ENCODE assay signal across 8 cellular contexts in the genomic region with DNA sequence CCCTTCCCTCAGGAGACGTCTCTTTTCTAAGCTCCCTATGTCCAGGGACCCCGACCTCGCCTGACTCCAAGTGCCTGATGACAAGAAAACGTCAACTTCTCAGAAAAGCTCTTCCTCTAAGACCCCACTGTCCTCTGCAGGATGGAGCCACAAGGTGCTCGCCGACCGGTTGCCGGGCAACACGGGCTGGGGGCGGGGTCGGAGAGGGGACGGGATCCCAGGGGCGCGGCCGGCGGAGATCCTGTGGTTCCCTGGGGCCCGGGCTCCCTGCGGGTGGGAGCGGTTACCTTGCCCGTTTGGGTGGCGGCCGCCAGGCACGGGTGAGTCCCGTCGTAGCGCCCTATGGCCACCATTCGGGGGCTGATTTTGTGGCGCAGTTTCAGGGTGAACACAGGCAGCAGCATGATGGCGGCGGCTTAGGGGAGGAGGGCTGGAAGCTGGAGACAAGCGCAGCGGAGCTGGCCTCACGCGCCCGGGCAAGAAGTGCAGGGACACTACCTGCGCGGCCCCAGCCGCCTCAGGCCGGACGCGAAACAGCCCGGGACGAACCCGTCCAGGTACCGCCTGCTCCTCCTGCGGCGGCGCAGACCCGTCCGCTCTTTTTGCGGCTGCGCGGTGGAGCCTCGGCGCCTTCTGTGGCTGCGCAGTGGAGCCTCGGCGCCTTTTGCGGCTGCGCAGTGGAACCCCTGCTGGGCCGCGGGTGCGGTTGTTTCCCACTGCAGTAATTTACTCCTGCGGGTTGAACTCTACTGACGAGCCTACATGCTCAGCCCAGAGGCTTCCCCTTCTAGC. TPM values are rescaled to one million over a fixed set of nuclear protein-coding genes. Genes with fewer than 3 reads are reported as not detected.
DNase-seq lines count a peak whose midpoint lies in the region; ATAC-seq, FAIRE-seq and TF ChIP-seq lines count a peak whose summit lies in the region.

A gene with protein sequence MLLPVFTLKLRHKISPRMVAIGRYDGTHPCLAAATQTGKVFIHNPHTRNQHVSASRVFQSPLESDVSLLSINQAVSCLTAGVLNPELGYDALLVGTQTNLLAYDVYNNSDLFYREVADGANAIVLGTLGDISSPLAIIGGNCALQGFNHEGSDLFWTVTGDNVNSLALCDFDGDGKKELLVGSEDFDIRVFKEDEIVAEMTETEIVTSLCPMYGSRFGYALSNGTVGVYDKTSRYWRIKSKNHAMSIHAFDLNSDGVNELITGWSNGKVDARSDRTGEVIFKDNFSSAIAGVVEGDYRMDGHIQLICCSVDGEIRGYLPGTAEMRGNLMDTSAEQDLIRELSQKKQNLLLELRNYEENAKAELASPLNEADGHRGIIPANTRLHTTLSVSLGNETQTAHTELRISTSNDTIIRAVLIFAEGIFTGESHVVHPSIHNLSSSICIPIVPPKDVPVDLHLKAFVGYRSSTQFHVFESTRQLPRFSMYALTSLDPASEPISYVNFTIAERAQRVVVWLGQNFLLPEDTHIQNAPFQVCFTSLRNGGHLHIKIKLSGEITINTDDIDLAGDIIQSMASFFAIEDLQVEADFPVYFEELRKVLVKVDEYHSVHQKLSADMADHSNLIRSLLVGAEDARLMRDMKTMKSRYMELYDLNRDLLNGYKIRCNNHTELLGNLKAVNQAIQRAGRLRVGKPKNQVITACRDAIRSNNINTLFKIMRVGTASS (minus strand): TSS at position 566 of the 792 bp plus-strand sequence. CDS start 162 bp downstream, at position 404.

- BruUV-seq in endothelial cell of umbilical vein (replicated peaks; lab: Mats Ljungman, UMichigan), result TSS peak; percentile 41

- H3K27me3 ChIP-seq in HUES6 (ENCODE audit: control insufficient read depth, insufficient read depth, low read length) (no peaks in the 10 kb centered on the region), OCI-LY1 (ENCODE audit: insufficient read depth, low read length) (no peaks in the 10 kb centered on the region), endothelial cell of umbilical vein (ENCODE audit: control insufficient read depth in 2 of 2, insufficient read depth in 2 of 2, low read length in 2 of 2) (no peaks in the 10 kb centered on the region)

- H3K27ac ChIP-seq in HUES6 (ENCODE audit: low read depth, low read length) (peak within 1 kb of the TSS; percentile 58), OCI-LY1 (ENCODE audit: low read depth, low read length, poor library complexity, severe bottlenecking) (peak within 1 kb of the TSS; percentile 14), endothelial cell of umbilical vein (ENCODE audit: insufficient read depth, low read depth, low read length) (peak within 1 kb of the TSS; percentile 13)

- H3K9ac ChIP-seq in HUES6 (ENCODE audit: low read length), result peak within 1 kb of the TSS; percentile 71
- H3K9ac ChIP-seq in OCI-LY1 (ENCODE audit: low read length), result peak within 1 kb of the TSS; percentile 85
- H3K9ac ChIP-seq in endothelial cell of umbilical vein (replicated peaks; ENCODE audit: extremely low read depth, insufficient read depth, low read length), result peak within 1 kb of the TSS; percentile 69

- POLR2A ChIA-PET in endothelial cell of umbilical vein (lab: Charles Lee), result no interaction called here

- H3K79me2 ChIP-seq in OCI-LY1 (ENCODE audit: insufficient read depth, low read length) (no peaks in the 10 kb centered on the region), endothelial cell of umbilical vein (ENCODE audit: control insufficient read depth, insufficient read depth, low read length) (peaks cover 3% of the 10 kb centered on the region)

- peaks cover 10% of the 10 kb centered on the region for H3K4me1 ChIP-seq in HUES6 (ENCODE audit: control insufficient read depth, insufficient read depth, low read length)
- H3K4me1 ChIP-seq in OCI-LY1 (ENCODE audit: insufficient read depth, low read length, severe bottlenecking), result peaks cover 15% of the 10 kb centered on the region
- peaks cover 13% of the 10 kb centered on the region for H3K4me1 ChIP-seq in endothelial cell of umbilical vein (ENCODE audit: control insufficient read depth, extremely low read depth, insufficient read depth, low read length)

- dilution Hi-C loops in endothelial cell of umbilical vein (cut with MboI; ENCODE audit: extremely low pct_ligation_motif_present, low sequenced_read_pairs), result no loop called here

- no peaks in the 10 kb centered on the region for H3K9me2 ChIP-seq in OCI-LY1 (ENCODE audit: low read depth, low read length)

- peak; percentile 36 for DNase-seq in D721Med (ENCODE audit: insufficient read length, low spot score)
- peak; percentile 90 for DNase-seq in activated T-cell treated with anti-CD3 and anti-CD28 coated beads for 1 hour (ENCODE audit: low read depth)
- DNase-seq in endothelial cell of umbilical vein (ENCODE audit: low read depth, low spot score), result peak; percentile 89
- peak; percentile 94 for DNase-seq in midbrain (lab: John Stamatoyannopoulos, UW)
- DNase-seq in stimulated activated CD8-positive, alpha-beta memory T cell treated with anti-CD3 and anti-CD28 coated beads, Interleukin-15, amount 100 ng/mL, for 48 hours (ENCODE audit: low read depth in 2 of 2), result peak; percentile 86 to 87

- H3K4me2 ChIP-seq in OCI-LY1 (ENCODE audit: low read length), result peak within 1 kb of the TSS; percentile 72
- peak within 1 kb of the TSS; percentile 66 for H3K4me2 ChIP-seq in endothelial cell of umbilical vein (ENCODE audit: insufficient read depth, low read length)

- TF ChIP-seq CTCF in D721Med (IDR thresholded peaks at IDR 0.05; ENCODE audit: insufficient read depth, missing control alignments) (no peak), OCI-LY1 (IDR thresholded peaks at IDR 0.05; ENCODE audit: low read length) (no peak), endothelial cell of umbilical vein (IDR thresholded peaks at IDR 0.05; ENCODE audit: extremely low read depth in 1 of 2, insufficient read depth in 1 of 2, low read depth in 1 of 2, low read length in 2 of 2) (no peak)

- FAIRE-seq in D721Med (lab: Jason Lieb, UNC) (no peak), endothelial cell of umbilical vein (lab: Jason Lieb, UNC) (peak; percentile 93)

- no peaks in the 10 kb centered on the region for H4K20me1 ChIP-seq in OCI-LY1 (ENCODE audit: insufficient read depth, low read length)
- H4K20me1 ChIP-seq in endothelial cell of umbilical vein (replicated peaks; ENCODE audit: control insufficient read depth, extremely low read depth, insufficient read depth, low read length), result no peaks in the 10 kb centered on the region

- peak; percentile 89 for TF ChIP-seq POLR2A in endothelial cell of umbilical vein (IDR thresholded peaks at IDR 0.05; ENCODE audit: low read depth, low read length)

- H3K36me3 ChIP-seq in HUES6 (ENCODE audit: control insufficient read depth, insufficient read depth, low read length) (no peaks in the 10 kb centered on the region), OCI-LY1 (ENCODE audit: insufficient read depth, low read length) (no peaks in the 10 kb centered on the region), endothelial cell of umbilical vein (ENCODE audit: control insufficient read depth in 2 of 2, extremely low read depth in 1 of 2, insufficient read depth in 2 of 2, low read length in 2 of 2) (no peaks in the 10 kb centered on the region)

- H2AFZ ChIP-seq in OCI-LY1 (ENCODE audit: low read length) (peak within 1 kb of the TSS; percentile 99), endothelial cell of umbilical vein (ENCODE audit: low read depth, low read length) (peak within 1 kb of the TSS; percentile 98)

- H3K4me3 ChIP-seq in HUES6 (ENCODE audit: low read depth, low read length), result peak within 1 kb of the TSS; percentile 99
- peak within 1 kb of the TSS; percentile 93 for H3K4me3 ChIP-seq in OCI-LY1 (ENCODE audit: low read depth, low read length, poor library complexity, severe bottlenecking)
- H3K4me3 ChIP-seq in endothelial cell of umbilical vein (replicated peaks in 1 of 3; ENCODE audit: insufficient read depth in 1 of 3, low read depth in 1 of 3, low read length in 3 of 3), result peak within 1 kb of the TSS; percentile 61 to 89 (median 76)

- no peaks in the 10 kb centered on the region for H3F3A ChIP-seq in OCI-LY1 (ENCODE audit: insufficient read depth, low read length)

- ATAC-seq in GM21447 (IDR thresholded peaks at IDR 0.05; ENCODE audit: unreplicated experiment), result peak; percentile 75

- no peaks in the 10 kb centered on the region for H3K9me1 ChIP-seq in endothelial cell of umbilical vein (replicated peaks; ENCODE audit: control insufficient read depth, extremely low read depth, insufficient read depth, low read length)

- CTCF ChIA-PET in endothelial cell of umbilical vein (lab: Charles Lee), result interaction anchor here (4.1 kb wide), 1 partner anchor 81 kb away, joined by 35 read pairs; no protein-coding TSS in a partner anchor

- H3K9me3 ChIP-seq in HUES6 (ENCODE audit: control insufficient read depth, insufficient read depth, low read depth, low read length) (no peaks in the 10 kb centered on the region), OCI-LY1 (ENCODE audit: low read length) (no peaks in the 10 kb centered on the region), endothelial cell of umbilical vein (replicated peaks; ENCODE audit: control insufficient read depth, insufficient read depth, low read length) (no peaks in the 10 kb centered on the region)

- intact Hi-C loops in endothelial cell of umbilical vein (cut with micrococcal nuclease), result loop anchor here (1.0 kb wide), 2 partner anchors 12 to 88 kb away; no protein-coding TSS in a partner anchor

TF ChIP-seq in endothelial cell of umbilical vein, 7 proteins besides CTCF, POLR2A, EP300 and RAD21:
- TF ChIP-seq GATA2 (IDR thresholded peaks at IDR 0.05; ENCODE audit: insufficient read depth, insufficient read length, low read depth, low read length) (no peak), POLR2AphosphoS5 (IDR thresholded peaks at IDR 0.05; ENCODE audit: insufficient read depth, low read depth, low read length) (peak; percentile 78), FOS (IDR thresholded peaks at IDR 0.05; ENCODE audit: borderline replicate concordance, insufficient read depth, low read length) (peak; percentile 26)

RNA-seq across cellular contexts. Expression of the gene that starts here (rescaled TPM):
- total RNA-seq in endothelial cell of umbilical vein, result 33.3 and 44.8 TPM in 2 replicates
- 36.7 and 37.6 TPM in 2 replicates for polyA plus RNA-seq in endothelial cell of umbilical vein
- 29.1 and 30.1 TPM in 2 replicates for polyA plus RNA-seq in endothelial cell of umbilical vein (2011; cell fraction: cytosol; rRNA removed)
- 176 and 180 TPM in 2 replicates for polyA plus RNA-seq in endothelial cell of umbilical vein (2011; cell fraction: nucleus; rRNA removed)
- polyA plus RNA-seq in endothelial cell of umbilical vein (2012), result 53.0 and 53.8 TPM in 2 replicates
- polyA minus RNA-seq in endothelial cell of umbilical vein, result 48.6 and 57.4 TPM in 2 replicates
- 31.4 TPM for polyA minus RNA-seq in endothelial cell of umbilical vein (2011; cell fraction: cytosol; rRNA and poly(A)+ RNA removed)
- 43.3 and 62.8 TPM in 2 replicates for polyA minus RNA-seq in endothelial cell of umbilical vein (2011; cell fraction: nucleus; rRNA and poly(A)+ RNA removed)

Comparison
In these comparisons a context has a peak if more than half of its experiments do, and no peak if none do; other contexts are left out.
1. Peak in every context shown above with its lines: DNase-seq, ATAC-seq, H3K4me3 ChIP-seq and H3K27ac ChIP-seq.
2. DNase-seq: peak in every context shown above with its lines; median percentile 94 in midbrain; 90 in activated T-cell treated with anti-CD3 and anti-CD28 coated beads for 1 hour; 89 in endothelial cell of umbilical vein; 86 in stimulated activated CD8-positive, alpha-beta memory T cell treated with anti-CD3 and anti-CD28 coated beads, Interleukin-15, amount 100 ng/mL, for 48 hours; 36 in D721Med.